In the genomic region with DNA sequence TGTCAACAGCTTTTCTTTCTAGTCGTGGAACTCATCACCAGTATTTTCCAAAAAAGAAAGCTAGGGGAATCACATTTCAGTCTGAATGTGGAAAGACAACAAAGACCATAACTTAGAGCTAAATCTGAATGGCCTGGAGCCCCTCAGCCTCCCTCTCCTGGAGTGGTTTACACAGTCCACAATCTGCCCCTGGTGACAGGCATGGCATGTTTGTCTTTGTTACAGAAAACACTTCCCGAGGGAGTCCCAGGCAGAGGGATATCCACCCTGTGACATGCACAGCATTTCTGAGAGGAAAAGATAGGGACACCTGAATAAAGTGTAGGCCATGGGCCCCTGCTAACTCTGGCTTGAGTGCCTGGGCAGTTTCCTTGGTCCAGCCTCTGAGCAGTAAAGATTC, we compare ENCODE assay signal across 1 cellular context.
TF ChIP-seq lines count a peak whose summit lies in the region.

No MANE protein-coding gene starts in this region.

TF ChIP-seq in HepG2, 621 proteins besides CTCF, POLR2A, EP300 and RAD21 (continued from another document and continues in another):
- TF ChIP-seq, protein P1, sequence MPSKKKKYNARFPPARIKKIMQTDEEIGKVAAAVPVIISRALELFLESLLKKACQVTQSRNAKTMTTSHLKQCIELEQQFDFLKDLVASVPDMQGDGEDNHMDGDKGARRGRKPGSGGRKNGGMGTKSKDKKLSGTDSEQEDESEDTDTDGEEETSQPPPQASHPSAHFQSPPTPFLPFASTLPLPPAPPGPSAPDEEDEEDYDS (CRISPR knock-in tag; IDR thresholded peaks at IDR 0.05): no peak
- TF ChIP-seq ZNF460 (CRISPR knock-in tag; IDR thresholded peaks at IDR 0.05; ENCODE audit: borderline replicate concordance) (no peak), FOSL2 (CRISPR knock-in tag; IDR thresholded peaks at IDR 0.05) (no peak), ATF7 (IDR thresholded peaks at IDR 0.05) (no peak), ATF7 (CRISPR knock-in tag; IDR thresholded peaks at IDR 0.05) (no peak), ZNF431 (CRISPR knock-in tag; IDR thresholded peaks at IDR 0.05; ENCODE audit: borderline replicate concordance, low read depth) (no peak), SP140L (CRISPR knock-in tag; IDR thresholded peaks at IDR 0.05; ENCODE audit: borderline replicate concordance) (no peak), ZNF678 (CRISPR knock-in tag; IDR thresholded peaks at IDR 0.05) (no peak), SAP130 (CRISPR knock-in tag; IDR thresholded peaks at IDR 0.05; ENCODE audit: low read depth) (peak; percentile 65), SYNCRIP (IDR thresholded peaks at IDR 0.05; ENCODE audit: insufficient read depth, low read depth, low read length) (no peak), KDM5A (IDR thresholded peaks at IDR 0.05; ENCODE audit: borderline replicate concordance, low read length) (no peak), NKX3-1 (CRISPR knock-in tag; IDR thresholded peaks at IDR 0.05) (no peak), ZNF747 (CRISPR knock-in tag; IDR thresholded peaks at IDR 0.05; ENCODE audit: borderline replicate concordance) (no peak), ZBTB3 (CRISPR knock-in tag; IDR thresholded peaks at IDR 0.05; ENCODE audit: borderline replicate concordance, low read depth) (no peak), NCOA1 (CRISPR knock-in tag; IDR thresholded peaks at IDR 0.05) (no peak), HOXA3 (CRISPR knock-in tag; IDR thresholded peaks at IDR 0.05) (no peak; the same call in 1 of the 2 replicates), ZNF644 (CRISPR knock-in tag; IDR thresholded peaks at IDR 0.05; ENCODE audit: low read depth) (0 out of 2 replicates have a peak, but pooled peaks have one; percentile 8), REPIN1 (CRISPR knock-in tag; IDR thresholded peaks at IDR 0.05; ENCODE audit: borderline replicate concordance, low read depth) (no peak), SIN3B (IDR thresholded peaks at IDR 0.05; ENCODE audit: low read length) (no peak), ZNF572 (CRISPR knock-in tag; IDR thresholded peaks at IDR 0.05) (no peak), ZNF772 (CRISPR knock-in tag; IDR thresholded peaks at IDR 0.05) (no peak), ZNF138 (CRISPR knock-in tag; IDR thresholded peaks at IDR 0.05; ENCODE audit: low read depth) (no peak), ZNF589 (CRISPR knock-in tag; conservative IDR thresholded peaks at IDR 0.05) (no peak), HMG20A (CRISPR knock-in tag; IDR thresholded peaks at IDR 0.05; ENCODE audit: borderline replicate concordance) (no peak), ZNF670 (CRISPR knock-in tag; IDR thresholded peaks at IDR 0.05; ENCODE audit: borderline replicate concordance) (no peak), KDM1A (CRISPR knock-in tag; IDR thresholded peaks at IDR 0.05) (no peak), FOXA1 (IDR thresholded peaks at IDR 0.05) (no peak), FOXA1 (CRISPR knock-in tag; IDR thresholded peaks at IDR 0.05) (peak; percentile 70), RARG (CRISPR knock-in tag; IDR thresholded peaks at IDR 0.05; ENCODE audit: low read depth) (no peak), ZSCAN25 (CRISPR knock-in tag; IDR thresholded peaks at IDR 0.05) (no peak), MAFF (IDR thresholded peaks at IDR 0.05; ENCODE audit: low read depth, low read length) (no peak), ZNF263 (CRISPR knock-in tag; IDR thresholded peaks at IDR 0.05) (no peak)
- TF ChIP-seq, protein P2, sequence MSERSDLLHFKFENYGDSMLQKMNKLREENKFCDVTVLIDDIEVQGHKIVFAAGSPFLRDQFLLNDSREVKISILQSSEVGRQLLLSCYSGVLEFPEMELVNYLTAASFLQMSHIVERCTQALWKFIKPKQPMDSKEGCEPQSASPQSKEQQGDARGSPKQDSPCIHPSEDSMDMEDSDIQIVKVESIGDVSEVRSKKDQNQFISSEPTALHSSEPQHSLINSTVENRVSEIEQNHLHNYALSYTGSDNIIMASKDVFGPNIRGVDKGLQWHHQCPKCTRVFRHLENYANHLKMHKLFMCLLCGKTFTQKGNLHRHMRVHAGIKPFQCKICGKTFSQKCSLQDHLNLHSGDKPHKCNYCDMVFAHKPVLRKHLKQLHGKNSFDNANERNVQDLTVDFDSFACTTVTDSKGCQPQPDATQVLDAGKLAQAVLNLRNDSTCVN (CRISPR knock-in tag; IDR thresholded peaks at IDR 0.05; ENCODE audit: borderline replicate concordance): no peak
- TF ChIP-seq, protein P3, sequence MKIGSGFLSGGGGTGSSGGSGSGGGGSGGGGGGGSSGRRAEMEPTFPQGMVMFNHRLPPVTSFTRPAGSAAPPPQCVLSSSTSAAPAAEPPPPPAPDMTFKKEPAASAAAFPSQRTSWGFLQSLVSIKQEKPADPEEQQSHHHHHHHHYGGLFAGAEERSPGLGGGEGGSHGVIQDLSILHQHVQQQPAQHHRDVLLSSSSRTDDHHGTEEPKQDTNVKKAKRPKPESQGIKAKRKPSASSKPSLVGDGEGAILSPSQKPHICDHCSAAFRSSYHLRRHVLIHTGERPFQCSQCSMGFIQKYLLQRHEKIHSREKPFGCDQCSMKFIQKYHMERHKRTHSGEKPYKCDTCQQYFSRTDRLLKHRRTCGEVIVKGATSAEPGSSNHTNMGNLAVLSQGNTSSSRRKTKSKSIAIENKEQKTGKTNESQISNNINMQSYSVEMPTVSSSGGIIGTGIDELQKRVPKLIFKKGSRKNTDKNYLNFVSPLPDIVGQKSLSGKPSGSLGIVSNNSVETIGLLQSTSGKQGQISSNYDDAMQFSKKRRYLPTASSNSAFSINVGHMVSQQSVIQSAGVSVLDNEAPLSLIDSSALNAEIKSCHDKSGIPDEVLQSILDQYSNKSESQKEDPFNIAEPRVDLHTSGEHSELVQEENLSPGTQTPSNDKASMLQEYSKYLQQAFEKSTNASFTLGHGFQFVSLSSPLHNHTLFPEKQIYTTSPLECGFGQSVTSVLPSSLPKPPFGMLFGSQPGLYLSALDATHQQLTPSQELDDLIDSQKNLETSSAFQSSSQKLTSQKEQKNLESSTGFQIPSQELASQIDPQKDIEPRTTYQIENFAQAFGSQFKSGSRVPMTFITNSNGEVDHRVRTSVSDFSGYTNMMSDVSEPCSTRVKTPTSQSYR (CRISPR knock-in tag; IDR thresholded peaks at IDR 0.05; ENCODE audit: borderline replicate concordance): no peak
- TF ChIP-seq, protein P4, sequence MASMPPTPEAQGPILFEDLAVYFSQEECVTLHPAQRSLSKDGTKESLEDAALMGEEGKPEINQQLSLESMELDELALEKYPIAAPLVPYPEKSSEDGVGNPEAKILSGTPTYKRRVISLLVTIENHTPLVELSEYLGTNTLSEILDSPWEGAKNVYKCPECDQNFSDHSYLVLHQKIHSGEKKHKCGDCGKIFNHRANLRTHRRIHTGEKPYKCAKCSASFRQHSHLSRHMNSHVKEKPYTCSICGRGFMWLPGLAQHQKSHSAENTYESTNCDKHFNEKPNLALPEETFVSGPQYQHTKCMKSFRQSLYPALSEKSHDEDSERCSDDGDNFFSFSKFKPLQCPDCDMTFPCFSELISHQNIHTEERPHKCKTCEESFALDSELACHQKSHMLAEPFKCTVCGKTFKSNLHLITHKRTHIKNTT (CRISPR knock-in tag; IDR thresholded peaks at IDR 0.05): no peak
- TF ChIP-seq, protein P5, sequence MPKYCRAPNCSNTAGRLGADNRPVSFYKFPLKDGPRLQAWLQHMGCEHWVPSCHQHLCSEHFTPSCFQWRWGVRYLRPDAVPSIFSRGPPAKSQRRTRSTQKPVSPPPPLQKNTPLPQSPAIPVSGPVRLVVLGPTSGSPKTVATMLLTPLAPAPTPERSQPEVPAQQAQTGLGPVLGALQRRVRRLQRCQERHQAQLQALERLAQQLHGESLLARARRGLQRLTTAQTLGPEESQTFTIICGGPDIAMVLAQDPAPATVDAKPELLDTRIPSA (CRISPR knock-in tag; IDR thresholded peaks at IDR 0.05; ENCODE audit: borderline replicate concordance): no peak
- TF ChIP-seq, protein P6, sequence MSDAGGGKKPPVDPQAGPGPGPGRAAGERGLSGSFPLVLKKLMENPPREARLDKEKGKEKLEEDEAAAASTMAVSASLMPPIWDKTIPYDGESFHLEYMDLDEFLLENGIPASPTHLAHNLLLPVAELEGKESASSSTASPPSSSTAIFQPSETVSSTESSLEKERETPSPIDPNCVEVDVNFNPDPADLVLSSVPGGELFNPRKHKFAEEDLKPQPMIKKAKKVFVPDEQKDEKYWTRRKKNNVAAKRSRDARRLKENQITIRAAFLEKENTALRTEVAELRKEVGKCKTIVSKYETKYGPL (CRISPR knock-in tag; IDR thresholded peaks at IDR 0.05): no peak
- TF ChIP-seq, protein P7, sequence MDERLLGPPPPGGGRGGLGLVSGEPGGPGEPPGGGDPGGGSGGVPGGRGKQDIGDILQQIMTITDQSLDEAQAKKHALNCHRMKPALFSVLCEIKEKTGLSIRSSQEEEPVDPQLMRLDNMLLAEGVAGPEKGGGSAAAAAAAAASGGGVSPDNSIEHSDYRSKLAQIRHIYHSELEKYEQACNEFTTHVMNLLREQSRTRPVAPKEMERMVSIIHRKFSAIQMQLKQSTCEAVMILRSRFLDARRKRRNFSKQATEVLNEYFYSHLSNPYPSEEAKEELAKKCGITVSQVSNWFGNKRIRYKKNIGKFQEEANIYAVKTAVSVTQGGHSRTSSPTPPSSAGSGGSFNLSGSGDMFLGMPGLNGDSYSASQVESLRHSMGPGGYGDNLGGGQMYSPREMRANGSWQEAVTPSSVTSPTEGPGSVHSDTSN (CRISPR knock-in tag; IDR thresholded peaks at IDR 0.05): 0 out of 2 replicates have a peak, but pooled peaks have one; percentile 27
- TF ChIP-seq, protein P8, sequence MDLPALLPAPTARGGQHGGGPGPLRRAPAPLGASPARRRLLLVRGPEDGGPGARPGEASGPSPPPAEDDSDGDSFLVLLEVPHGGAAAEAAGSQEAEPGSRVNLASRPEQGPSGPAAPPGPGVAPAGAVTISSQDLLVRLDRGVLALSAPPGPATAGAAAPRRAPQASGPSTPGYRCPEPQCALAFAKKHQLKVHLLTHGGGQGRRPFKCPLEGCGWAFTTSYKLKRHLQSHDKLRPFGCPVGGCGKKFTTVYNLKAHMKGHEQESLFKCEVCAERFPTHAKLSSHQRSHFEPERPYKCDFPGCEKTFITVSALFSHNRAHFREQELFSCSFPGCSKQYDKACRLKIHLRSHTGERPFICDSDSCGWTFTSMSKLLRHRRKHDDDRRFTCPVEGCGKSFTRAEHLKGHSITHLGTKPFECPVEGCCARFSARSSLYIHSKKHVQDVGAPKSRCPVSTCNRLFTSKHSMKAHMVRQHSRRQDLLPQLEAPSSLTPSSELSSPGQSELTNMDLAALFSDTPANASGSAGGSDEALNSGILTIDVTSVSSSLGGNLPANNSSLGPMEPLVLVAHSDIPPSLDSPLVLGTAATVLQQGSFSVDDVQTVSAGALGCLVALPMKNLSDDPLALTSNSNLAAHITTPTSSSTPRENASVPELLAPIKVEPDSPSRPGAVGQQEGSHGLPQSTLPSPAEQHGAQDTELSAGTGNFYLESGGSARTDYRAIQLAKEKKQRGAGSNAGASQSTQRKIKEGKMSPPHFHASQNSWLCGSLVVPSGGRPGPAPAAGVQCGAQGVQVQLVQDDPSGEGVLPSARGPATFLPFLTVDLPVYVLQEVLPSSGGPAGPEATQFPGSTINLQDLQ (CRISPR knock-in tag; IDR thresholded peaks at IDR 0.05): no peak
- TF ChIP-seq, protein P9, sequence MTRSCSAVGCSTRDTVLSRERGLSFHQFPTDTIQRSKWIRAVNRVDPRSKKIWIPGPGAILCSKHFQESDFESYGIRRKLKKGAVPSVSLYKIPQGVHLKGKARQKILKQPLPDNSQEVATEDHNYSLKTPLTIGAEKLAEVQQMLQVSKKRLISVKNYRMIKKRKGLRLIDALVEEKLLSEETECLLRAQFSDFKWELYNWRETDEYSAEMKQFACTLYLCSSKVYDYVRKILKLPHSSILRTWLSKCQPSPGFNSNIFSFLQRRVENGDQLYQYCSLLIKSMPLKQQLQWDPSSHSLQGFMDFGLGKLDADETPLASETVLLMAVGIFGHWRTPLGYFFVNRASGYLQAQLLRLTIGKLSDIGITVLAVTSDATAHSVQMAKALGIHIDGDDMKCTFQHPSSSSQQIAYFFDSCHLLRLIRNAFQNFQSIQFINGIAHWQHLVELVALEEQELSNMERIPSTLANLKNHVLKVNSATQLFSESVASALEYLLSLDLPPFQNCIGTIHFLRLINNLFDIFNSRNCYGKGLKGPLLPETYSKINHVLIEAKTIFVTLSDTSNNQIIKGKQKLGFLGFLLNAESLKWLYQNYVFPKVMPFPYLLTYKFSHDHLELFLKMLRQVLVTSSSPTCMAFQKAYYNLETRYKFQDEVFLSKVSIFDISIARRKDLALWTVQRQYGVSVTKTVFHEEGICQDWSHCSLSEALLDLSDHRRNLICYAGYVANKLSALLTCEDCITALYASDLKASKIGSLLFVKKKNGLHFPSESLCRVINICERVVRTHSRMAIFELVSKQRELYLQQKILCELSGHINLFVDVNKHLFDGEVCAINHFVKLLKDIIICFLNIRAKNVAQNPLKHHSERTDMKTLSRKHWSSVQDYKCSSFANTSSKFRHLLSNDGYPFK (CRISPR knock-in tag; IDR thresholded peaks at IDR 0.05; ENCODE audit: borderline replicate concordance): no peak
- TF ChIP-seq, protein P10, sequence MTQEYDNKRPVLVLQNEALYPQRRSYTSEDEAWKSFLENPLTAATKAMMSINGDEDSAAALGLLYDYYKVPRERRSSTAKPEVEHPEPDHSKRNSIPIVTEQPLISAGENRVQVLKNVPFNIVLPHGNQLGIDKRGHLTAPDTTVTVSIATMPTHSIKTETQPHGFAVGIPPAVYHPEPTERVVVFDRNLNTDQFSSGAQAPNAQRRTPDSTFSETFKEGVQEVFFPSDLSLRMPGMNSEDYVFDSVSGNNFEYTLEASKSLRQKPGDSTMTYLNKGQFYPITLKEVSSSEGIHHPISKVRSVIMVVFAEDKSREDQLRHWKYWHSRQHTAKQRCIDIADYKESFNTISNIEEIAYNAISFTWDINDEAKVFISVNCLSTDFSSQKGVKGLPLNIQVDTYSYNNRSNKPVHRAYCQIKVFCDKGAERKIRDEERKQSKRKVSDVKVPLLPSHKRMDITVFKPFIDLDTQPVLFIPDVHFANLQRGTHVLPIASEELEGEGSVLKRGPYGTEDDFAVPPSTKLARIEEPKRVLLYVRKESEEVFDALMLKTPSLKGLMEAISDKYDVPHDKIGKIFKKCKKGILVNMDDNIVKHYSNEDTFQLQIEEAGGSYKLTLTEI (CRISPR knock-in tag; conservative IDR thresholded peaks at IDR 0.05): no peak
- TF ChIP-seq, protein P11, sequence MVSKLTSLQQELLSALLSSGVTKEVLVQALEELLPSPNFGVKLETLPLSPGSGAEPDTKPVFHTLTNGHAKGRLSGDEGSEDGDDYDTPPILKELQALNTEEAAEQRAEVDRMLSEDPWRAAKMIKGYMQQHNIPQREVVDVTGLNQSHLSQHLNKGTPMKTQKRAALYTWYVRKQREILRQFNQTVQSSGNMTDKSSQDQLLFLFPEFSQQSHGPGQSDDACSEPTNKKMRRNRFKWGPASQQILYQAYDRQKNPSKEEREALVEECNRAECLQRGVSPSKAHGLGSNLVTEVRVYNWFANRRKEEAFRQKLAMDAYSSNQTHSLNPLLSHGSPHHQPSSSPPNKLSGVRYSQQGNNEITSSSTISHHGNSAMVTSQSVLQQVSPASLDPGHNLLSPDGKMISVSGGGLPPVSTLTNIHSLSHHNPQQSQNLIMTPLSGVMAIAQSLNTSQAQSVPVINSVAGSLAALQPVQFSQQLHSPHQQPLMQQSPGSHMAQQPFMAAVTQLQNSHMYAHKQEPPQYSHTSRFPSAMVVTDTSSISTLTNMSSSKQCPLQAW (CRISPR knock-in tag; IDR thresholded peaks at IDR 0.05): peak; percentile 68; the same call in 1 of the 2 replicates
- TF ChIP-seq, protein P12, sequence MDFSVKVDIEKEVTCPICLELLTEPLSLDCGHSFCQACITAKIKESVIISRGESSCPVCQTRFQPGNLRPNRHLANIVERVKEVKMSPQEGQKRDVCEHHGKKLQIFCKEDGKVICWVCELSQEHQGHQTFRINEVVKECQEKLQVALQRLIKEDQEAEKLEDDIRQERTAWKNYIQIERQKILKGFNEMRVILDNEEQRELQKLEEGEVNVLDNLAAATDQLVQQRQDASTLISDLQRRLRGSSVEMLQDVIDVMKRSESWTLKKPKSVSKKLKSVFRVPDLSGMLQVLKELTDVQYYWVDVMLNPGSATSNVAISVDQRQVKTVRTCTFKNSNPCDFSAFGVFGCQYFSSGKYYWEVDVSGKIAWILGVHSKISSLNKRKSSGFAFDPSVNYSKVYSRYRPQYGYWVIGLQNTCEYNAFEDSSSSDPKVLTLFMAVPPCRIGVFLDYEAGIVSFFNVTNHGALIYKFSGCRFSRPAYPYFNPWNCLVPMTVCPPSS (IDR thresholded peaks at IDR 0.05): no peak
